27 cellular contexts compared by ENCODE assay signal in the genomic region with DNA sequence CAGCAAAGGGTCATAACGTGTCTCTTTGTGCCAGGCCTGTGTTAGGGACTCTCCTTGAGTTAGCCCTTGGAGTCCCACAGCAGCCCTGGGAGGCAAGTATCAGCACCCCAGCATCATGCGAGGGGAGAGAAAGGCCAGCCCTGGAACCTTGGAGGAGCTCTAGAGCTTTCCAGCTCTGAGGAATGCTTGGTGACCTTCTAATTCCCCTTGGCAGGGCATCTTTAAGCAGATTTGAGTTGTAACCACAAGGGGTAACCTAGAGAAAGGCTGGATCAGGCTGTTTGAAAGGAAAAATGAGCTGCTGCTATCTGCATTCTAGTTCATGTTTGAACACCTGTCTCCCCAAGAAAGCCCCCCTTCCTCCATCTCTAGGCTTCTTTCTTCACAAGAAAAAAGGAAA. TPM values are rescaled to one million over a fixed set of nuclear protein-coding genes. Genes with fewer than 3 reads are reported as not detected.
DNase-seq lines count a peak whose midpoint lies in the region; ATAC-seq and TF ChIP-seq lines count a peak whose summit lies in the region.
"Had no signal": no experiment of that assay in that cellular context is flagged by ENCODE, and none has a peak within 500 bp of the region (broad histone marks: within the 10 kb centered on the region; RNA-seq: fewer than 3 reads in every experiment).

No MANE protein-coding gene starts in this region.

- no peak overlapping the region for H2BK12ac ChIP-seq in H9 (ENCODE audit: insufficient read length, low read depth, low read length)

- H2AFZ ChIP-seq in H9 (ENCODE audit: low read length) = no peak overlapping the region
- H2AFZ ChIP-seq in mammary epithelial cell (ENCODE audit: low read depth, low read length) = no peak overlapping the region

- no peak overlapping the region for H3K4me2 ChIP-seq in H9 (ENCODE audit: insufficient read depth, insufficient read length, low read length)
- H3K4me2 ChIP-seq in mammary epithelial cell (ENCODE audit: insufficient read depth, low read depth, low read length) = no peak overlapping the region

- H2BK5ac ChIP-seq in H9 (ENCODE audit: insufficient read length, low read length) = no peak overlapping the region

- TF ChIP-seq CTCF in H9 (conservative IDR thresholded peaks at IDR 0.05) = peak; percentile 39; the same call in 1 of the 3 replicates
- no peak for TF ChIP-seq CTCF in VCaP (conservative IDR thresholded peaks at IDR 0.05)
- no peak for TF ChIP-seq CTCF in right lobe of liver (IDR thresholded peaks at IDR 0.05)
- no peak for TF ChIP-seq CTCF in mammary epithelial cell (conservative IDR thresholded peaks at IDR 0.05 in 1 of 2, IDR thresholded peaks at IDR 0.05 in 1 of 2; ENCODE audit: extremely low read depth in 1 of 2, insufficient read depth in 1 of 2, low read depth in 1 of 2, low read length in 2 of 2)
- TF ChIP-seq CTCF in progenitor cell of endocrine pancreas (IDR thresholded peaks at IDR 0.05; ENCODE audit: unreplicated experiment) = no peak

- no peak overlapping the region for H3T11ph ChIP-seq in H9 (ENCODE audit: low read length)

- H3K18ac ChIP-seq in H9 (ENCODE audit: insufficient read length, low read depth, low read length) = no peak overlapping the region

- H3K27ac Mint-ChIP-seq in H9 = no peak overlapping the region
- H3K27ac Mint-ChIP-seq in progenitor cell of endocrine pancreas = no peak overlapping the region
- H3K27ac Mint-ChIP-seq: activated naive CD4-positive, alpha-beta T cell treated with anti-CD3 and anti-CD28 coated beads for 36 hours; CD4-positive, CD25-positive, alpha-beta regulatory T cell; mesothelial cell of epicardium; naive B cell had no signal

- no peaks in the 10 kb centered on the region for H3K79me2 ChIP-seq in H9 (ENCODE audit: insufficient read depth, low read length)
- no peaks in the 10 kb centered on the region for H3K79me2 ChIP-seq in mammary epithelial cell (ENCODE audit: insufficient read depth, low read length)

- H3K4me3 ChIP-seq in right lobe of liver (no peak overlapping the region), mammary epithelial cell (replicated peaks in 1 of 3; ENCODE audit: insufficient read depth in 1 of 3, low read depth in 2 of 3, low read length in 3 of 3) (no peak overlapping the region)
- H3K4me3 ChIP-seq: adrenal gland, body of pancreas, left ventricle myocardium inferior, Peyer's patch, skin epidermis, tibial nerve had no signal

- no peak overlapping the region for H3K23ac ChIP-seq in H9 (ENCODE audit: insufficient read length, low read depth, low read length)

- no peaks in the 10 kb centered on the region for H3K36me3 ChIP-seq in right lobe of liver
- H3K36me3 ChIP-seq in mammary epithelial cell (ENCODE audit: insufficient read depth, low read length) = no peaks in the 10 kb centered on the region
- H3K36me3 ChIP-seq: adrenal gland, left ventricle myocardium inferior, Peyer's patch, tibial nerve had no signal

- no peak overlapping the region for H3K14ac ChIP-seq in H9 (ENCODE audit: insufficient read depth, low read length)

- H3K9me3 Mint-ChIP-seq in H9 (no peaks in the 10 kb centered on the region), progenitor cell of endocrine pancreas (ENCODE audit: low read depth) (no peaks in the 10 kb centered on the region)
- H3K9me3 Mint-ChIP-seq: activated naive CD4-positive, alpha-beta T cell treated with anti-CD3 and anti-CD28 coated beads for 36 hours; activated T-cell treated with anti-CD3 and anti-CD28 coated beads, Interleukin-2, amount 50 U/mL, for 4 hours; CD4-positive, CD25-positive, alpha-beta regulatory T cell; mesothelial cell of epicardium had no signal

- no peak overlapping the region for H4K5ac ChIP-seq in H9 (ENCODE audit: insufficient read length, low read depth, low read length)

- H3K79me1 ChIP-seq in H9 (ENCODE audit: insufficient read depth, low read depth, low read length, poor library complexity, severe bottlenecking) = no peaks in the 10 kb centered on the region

- H3K4me1 Mint-ChIP-seq in H9 = peaks cover 4% of the 10 kb centered on the region in 2 experiments
- H3K4me1 Mint-ChIP-seq in progenitor cell of endocrine pancreas (ENCODE audit: low read depth) = peaks cover 2% of the 10 kb centered on the region
- H3K4me1 Mint-ChIP-seq: mesothelial cell of epicardium had no signal

- no peak overlapping the region for H3K27ac ChIP-seq in H9 (ENCODE audit: insufficient read length, low read depth, low read length)
- peak overlapping the region; percentile 64; the same call in 1 of the 2 replicates for H3K27ac ChIP-seq in VCaP
- H3K27ac ChIP-seq in right lobe of liver = no peak overlapping the region
- H3K27ac ChIP-seq in mammary epithelial cell (ENCODE audit: insufficient read depth, low read depth, low read length) = no peak overlapping the region
- H3K27ac ChIP-seq: adrenal gland, body of pancreas, left ventricle myocardium inferior, Peyer's patch, skin epidermis, tibial nerve had no signal

- H3K4me1 ChIP-seq in H9 (ENCODE audit: insufficient read depth, low read length) (no peaks in the 10 kb centered on the region; the same call in 1 of the 2 replicates), right lobe of liver (no peaks in the 10 kb centered on the region), mammary epithelial cell (ENCODE audit: insufficient read depth, low read length) (no peaks in the 10 kb centered on the region)
- H3K4me1 ChIP-seq: adrenal gland, left ventricle myocardium inferior, Peyer's patch, tibial nerve had no signal

- no peaks in the 10 kb centered on the region for H3K23me2 ChIP-seq in H9 (ENCODE audit: insufficient read length, low read depth, low read length, poor library complexity, severe bottlenecking)

- no peak overlapping the region for H2BK120ac ChIP-seq in H9 (ENCODE audit: low read depth, low read length, poor library complexity, severe bottlenecking)

- BruUV-seq in mammary epithelial cell (replicated peaks; lab: Mats Ljungman, UMichigan) = no TSS peak

- no peak for ATAC-seq in right lobe of liver
- ATAC-seq: activated T-cell treated with anti-CD3 and anti-CD28 coated beads, Interleukin-2, amount 50 U/mL, for 4 hours; body of pancreas had no signal

- dilution Hi-C loops in mammary epithelial cell (cut with HindIII; ENCODE audit: low sequenced_read_pairs) = no loop called here

- in situ Hi-C loops in mammary epithelial cell (cut with MboI; ENCODE audit: low sequenced_read_pairs in 2 of 2) = no loop called here

- CTCF ChIA-PET in mammary epithelial cell (lab: Charles Lee; ENCODE audit: low non-redundant PET) = interaction anchor here (0.5 kb wide), 1 partner anchor 8 kb away, joined by 6 read pairs; no protein-coding TSS in a partner anchor

- no peak overlapping the region for H4K91ac ChIP-seq in H9 (ENCODE audit: insufficient read length, low read depth, low read length)

- H3K36me3 Mint-ChIP-seq in H9 (ENCODE audit: insufficient read depth in 1 of 3, low read depth in 3 of 3) = no peaks in the 10 kb centered on the region
- no peaks in the 10 kb centered on the region for H3K36me3 Mint-ChIP-seq in progenitor cell of endocrine pancreas (ENCODE audit: insufficient read depth)
- H3K36me3 Mint-ChIP-seq: CD4-positive, CD25-positive, alpha-beta regulatory T cell; mesothelial cell of epicardium; naive B cell had no signal

- H4K20me1 ChIP-seq in H9 (ENCODE audit: control insufficient read depth, insufficient read depth, insufficient read length) (no peaks in the 10 kb centered on the region), mammary epithelial cell (ENCODE audit: insufficient read depth, low read length) (no peaks in the 10 kb centered on the region)

- no peak overlapping the region for H2BK20ac ChIP-seq in H9 (ENCODE audit: low read depth, low read length, poor library complexity, severe bottlenecking)

- H4K8ac ChIP-seq in H9 (replicated peaks; ENCODE audit: insufficient read length, low read depth, low read length) = no peak overlapping the region

- H3K9ac ChIP-seq in H9 (ENCODE audit: extremely low read depth, insufficient read length, low read length) (no peak overlapping the region), mammary epithelial cell (ENCODE audit: insufficient read depth, low read length) (no peak overlapping the region)

- no peak overlapping the region for H3K4ac ChIP-seq in H9 (ENCODE audit: low read depth, low read length)

- H2AK5ac ChIP-seq in H9 (ENCODE audit: insufficient read length, low read length) = no peak overlapping the region

- TF ChIP-seq POLR2A in right lobe of liver (IDR thresholded peaks at IDR 0.05) = no peak

- no peak overlapping the region for H3K4me3 Mint-ChIP-seq in H9
- H3K4me3 Mint-ChIP-seq in progenitor cell of endocrine pancreas (ENCODE audit: low read depth) = no peak overlapping the region
- H3K4me3 Mint-ChIP-seq: activated naive CD4-positive, alpha-beta T cell treated with anti-CD3 and anti-CD28 coated beads for 36 hours; activated T-cell treated with anti-CD3 and anti-CD28 coated beads, Interleukin-2, amount 50 U/mL, for 4 hours; CD4-positive, CD25-positive, alpha-beta regulatory T cell; mesothelial cell of epicardium; naive B cell had no signal

- H3K27me3 ChIP-seq in H9 (ENCODE audit: insufficient read depth, low read length) (no peaks in the 10 kb centered on the region), right lobe of liver (no peaks in the 10 kb centered on the region), mammary epithelial cell (ENCODE audit: insufficient read depth, low read length) (no peaks in the 10 kb centered on the region)
- H3K27me3 ChIP-seq: adrenal gland, body of pancreas, Peyer's patch, tibial nerve had no signal

- no peak overlapping the region for H2BK15ac ChIP-seq in H9 (ENCODE audit: low read depth, low read length)

- intact Hi-C loops in right lobe of liver (cut with DNase I) = no loop called here
- intact Hi-C loops in mammary epithelial cell (cut with micrococcal nuclease) = no loop called here

- peaks cover 3% of the 10 kb centered on the region for H3K27me3 Mint-ChIP-seq in H9 (ENCODE audit: low read depth)
- peaks cover 19% of the 10 kb centered on the region for H3K27me3 Mint-ChIP-seq in progenitor cell of endocrine pancreas

- no peaks in the 10 kb centered on the region for H3K9me3 ChIP-seq in H9 (ENCODE audit: control insufficient read depth, low read depth, low read length)
- H3K9me3 ChIP-seq in right lobe of liver = no peaks in the 10 kb centered on the region
- H3K9me3 ChIP-seq in mammary epithelial cell (replicated peaks; ENCODE audit: insufficient read depth, low read length) = no peaks in the 10 kb centered on the region
- H3K9me3 ChIP-seq: adrenal gland, body of pancreas, left ventricle myocardium inferior, Peyer's patch, tibial nerve had no signal

- WGBS in H9 (ENCODE audit: extremely low coverage, insufficient read length, low lambda C conversion rate) = no CpG with 5 or more reads among the region's 2 CpGs
- 89% methylated on average over 1 of the region's 2 CpGs for WGBS in right lobe of liver (ENCODE audit: insufficient coverage, low coverage, low lambda C conversion rate, missing lambda C conversion rate)
- 95% methylated on average over 2 of the region's 2 CpGs for WGBS in mammary epithelial cell (ENCODE audit: low coverage, missing lambda C conversion rate)

- DNase-seq in AG08395 (ENCODE audit: low spot score) (peak; percentile 11), H9 (no peak), mesenteric fat pad (ENCODE audit: low spot score) (peak; percentile 62), NCI-H69 (lab: John Stamatoyannopoulos, UW) (no peak), right lobe of liver (no peak), mammary epithelial cell (no peak), progenitor cell of endocrine pancreas (ENCODE audit: low spot score, unreplicated experiment) (no peak)
- DNase-seq: activated CD4-positive, alpha-beta T cell treated with anti-CD3 and anti-CD28 coated beads, Interleukin-2, amount 50 U/mL, for 1 hour; activated naive CD4-positive, alpha-beta T cell treated with anti-CD3 and anti-CD28 coated beads for 36 hours; activated T-cell treated with anti-CD3 and anti-CD28 coated beads, Interleukin-2, amount 50 U/mL, for 4 hours; adrenal gland; body of pancreas; CD4-positive, CD25-positive, alpha-beta regulatory T cell; cerebellar nuclear complex; left ventricle myocardium inferior; naive B cell; NCI-H1694 treated with DMSO at 0.1 percent for 48 hours; NCI-H524 treated with DMSO at 0.1 percent for 48 hours; nucleus accumbens; SHP77 treated with DMSO at 0.1 percent for 48 hours; stimulated activated CD4-positive, alpha-beta T cell treated with anti-CD3 and anti-CD28 coated beads, Interleukin-1b, Interleukin-23, amount 100 ng/mL, for 48 hours; T-helper 9 cell had no signal

- no peak overlapping the region for H3K56ac ChIP-seq in H9 (ENCODE audit: insufficient read length, low read depth, low read length)

RNA-seq across cellular contexts. Expression of a gene that starts 23.8 kb away (rescaled TPM):
- 46.5 and 48.3 TPM in 2 replicates for total RNA-seq in H9 (2021)
- total RNA-seq in mesenteric fat pad = 32.8 TPM
- 100 to 1,000 TPM in 2 of 6 experiments, 10 to 100 TPM in 4; 14.4 to 197 (median 28.6) TPM for total RNA-seq in right lobe of liver
- total RNA-seq in mammary epithelial cell = 100 to 1,000 TPM in 1 of 2 donors, 10 to 100 TPM in 1; 64.0 to 161 TPM
- 253 TPM for polyA plus RNA-seq in mammary epithelial cell
- 493 TPM for polyA minus RNA-seq in mammary epithelial cell
- 252 and 273 TPM in 2 replicates for total RNA-seq in progenitor cell of endocrine pancreas

Comparison
In these comparisons a context has a peak if more than half of its experiments do, and no peak if none do; other contexts are left out.
1. DNase-seq: peak in AG08395 (single experiment) and mesenteric fat pad (single experiment); none in H9 (single experiment), NCI-H69 (single experiment), right lobe of liver (0 of 3), mammary epithelial cell (single experiment) and progenitor cell of endocrine pancreas (single experiment).